Comparison of ENCODE assay signal across 12 cellular contexts in genomic region chr4:25563071-25563564, GRCh38.
A peak's percentile ranks its signal among the peaks of the same experiment; 100 is the strongest.
DNase-seq lines count a peak whose midpoint lies in the region; ATAC-seq and TF ChIP-seq lines count a peak whose summit lies in the region.
"Had no signal": no experiment of that assay in that cellular context is flagged by ENCODE, and none has a peak within 500 bp of the region (broad histone marks: within the 10 kb centered on the region; RNA-seq: fewer than 3 reads in every experiment).

No MANE protein-coding gene starts in this region.

- in situ Hi-C loops in Caki2 (cut with HindIII; ENCODE audit: low pct_unique_long_range_greater_than_20kb, low sequenced_read_pairs) = no loop called here

- DNase-seq in Caki2 (ENCODE audit: low read depth) (peak; percentile 42), NCI-H1092 (lab: John Stamatoyannopoulos, UW) (peak; percentile 20), NCI-H524 (lab: John Stamatoyannopoulos, UW) (peak; percentile 14 to 63), left colon (peak in 1 of 2 donors; percentile 10), NCI-H446 treated with DMSO at 0.1 percent for 48 hours (lab: John Stamatoyannopoulos, UW) (no peak), NCI-H1048 (lab: John Stamatoyannopoulos, UW) (no peak), A673 (ENCODE audit: low spot score) (no peak)
- DNase-seq: effector memory CD4-positive, alpha-beta T cell; NCI-H526; stimulated activated CD4-positive, alpha-beta T cell treated with anti-CD3 and anti-CD28 coated beads, Interleukin-2, amount 100 ng/mL, for 48 hours; uterus had no signal

- H3K27ac ChIP-seq in A673 (ENCODE audit: low read depth, low read length, poor library complexity, severe bottlenecking) = no peak overlapping the region
- H3K27ac ChIP-seq: uterus had no signal

- intact Hi-C loops in left colon (cut with DNase I, micrococcal nuclease) = no loop called here
- intact Hi-C loops in A673 (cut with micrococcal nuclease; ENCODE audit: unreplicated experiment) = no loop called here

- no peaks in the 10 kb centered on the region for H3K4me1 ChIP-seq in A673 (ENCODE audit: insufficient read depth, low read length, poor library complexity, severe bottlenecking)
- H3K4me1 ChIP-seq: uterus had no signal

- CTCF ChIA-PET in A673 (lab: Charles Lee) = no interaction called here

- H3K27me3 ChIP-seq in A673 (replicated peaks; ENCODE audit: insufficient read depth, low read depth, low read length, poor library complexity) = no peaks in the 10 kb centered on the region
- H3K27me3 ChIP-seq: uterus had no signal

- POLR2A ChIA-PET in A673 (lab: Charles Lee; ENCODE audit: low non-redundant PET) = no interaction called here

- no TSS peak for BruUV-seq in A673 (replicated peaks; lab: Mats Ljungman, UMichigan)

- H3K36me3 ChIP-seq in A673 (ENCODE audit: insufficient read depth, low read length, poor library complexity, severe bottlenecking) = no peaks in the 10 kb centered on the region
- H3K36me3 ChIP-seq: uterus had no signal

- no peaks in the 10 kb centered on the region for H3K9me3 ChIP-seq in A673 (ENCODE audit: low read depth, low read length, poor library complexity, severe bottlenecking)
- H3K9me3 ChIP-seq: uterus had no signal

- no peak for TF ChIP-seq CTCF in A673 (conservative IDR thresholded peaks at IDR 0.05; ENCODE audit: low read depth, low read length)

- ATAC-seq in left colon (peak; percentile 79), GM19035 (IDR thresholded peaks at IDR 0.05; ENCODE audit: unreplicated experiment) (no peak)

- H3K4me3 ChIP-seq in A673 (ENCODE audit: low read depth, low read length, poor library complexity, severe bottlenecking) = no peak overlapping the region
- H3K4me3 ChIP-seq: uterus had no signal

Comparison
In these comparisons a context has a peak if more than half of its experiments do, and no peak if none do; other contexts are left out.
1. DNase-seq: peak in Caki2 (single experiment), NCI-H1092 (single experiment) and NCI-H524 (2 of 2); none in NCI-H446 treated with DMSO at 0.1 percent for 48 hours (single experiment), NCI-H1048 (single experiment) and A673 (single experiment).